8 cellular contexts compared by ENCODE assay signal in the genomic region with DNA sequence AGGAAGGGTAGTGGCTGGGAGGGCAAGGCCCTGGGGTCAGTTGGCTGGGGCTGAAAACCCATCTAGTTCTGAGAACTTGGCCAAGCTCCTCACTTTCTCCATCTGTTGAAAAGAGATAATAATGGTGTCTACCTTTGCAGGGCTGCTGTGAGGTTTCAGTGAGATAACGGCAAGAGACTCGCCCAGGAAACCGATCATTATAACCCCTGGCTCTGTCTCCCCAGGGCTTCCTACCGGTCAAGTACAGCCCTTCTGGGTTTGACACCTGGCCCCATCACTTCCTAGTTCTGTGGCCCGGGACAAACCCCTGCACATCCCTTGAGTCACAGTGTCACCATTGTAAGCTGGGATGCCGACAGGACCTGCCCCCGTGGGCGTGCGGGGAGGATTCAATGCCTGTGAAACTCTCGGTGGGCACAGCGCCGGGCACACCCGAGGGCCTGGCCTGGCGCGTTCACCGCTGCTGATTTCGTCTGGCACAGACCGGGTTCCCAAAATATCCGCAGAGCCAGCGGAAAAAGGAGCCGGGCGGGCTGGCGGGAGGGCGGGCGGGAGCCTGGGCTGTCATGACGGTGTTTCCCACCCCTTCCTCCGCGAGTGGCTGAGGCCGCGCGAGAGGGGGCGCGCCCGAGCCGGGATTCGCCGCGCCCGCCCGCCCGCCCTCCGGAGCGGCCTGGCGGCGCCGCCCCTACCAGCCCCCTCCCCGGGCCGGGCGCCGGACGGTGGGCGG. TPM values are rescaled to one million over a fixed set of nuclear protein-coding genes. Genes with fewer than 3 reads are reported as not detected.
DNase-seq lines count a peak whose midpoint lies in the region; ATAC-seq and TF ChIP-seq lines count a peak whose summit lies in the region.

No MANE protein-coding gene starts in this region.

- peaks cover 35% of the 10 kb centered on the region for H3K4me1 Mint-ChIP-seq in activated CD4-positive, alpha-beta T cell treated with anti-CD3 and anti-CD28 coated beads for 36 hours

- ATAC-seq in HG02759 (IDR thresholded peaks at IDR 0.05; ENCODE audit: unreplicated experiment) = peak; percentile 51
- ATAC-seq in activated CD4-positive, alpha-beta T cell treated with anti-CD3 and anti-CD28 coated beads for 36 hours = peak; percentile 43

- peak overlapping the region; percentile 81 for H3K27ac Mint-ChIP-seq in activated CD4-positive, alpha-beta T cell treated with anti-CD3 and anti-CD28 coated beads for 36 hours

- DNase-seq in NCI-H2227 treated with DMSO at 0.1 percent for 48 hours (lab: John Stamatoyannopoulos, UW) = peak; percentile 56
- peak; percentile 86 for DNase-seq in activated CD4-positive, alpha-beta T cell treated with anti-CD3 and anti-CD28 coated beads for 36 hours
- peak; percentile 59 for DNase-seq in choroid plexus epithelial cell (ENCODE audit: low read depth)
- DNase-seq in stimulated activated CD4-positive, alpha-beta T cell treated with anti-CD3 and anti-CD28 coated beads, Interleukin-1b, Interleukin-23, amount 100 ng/mL, for 48 hours = peak; percentile 71
- no peak for DNase-seq in KG1 (lab: John Stamatoyannopoulos, UW)

- intact Hi-C loops in activated CD4-positive, alpha-beta T cell treated with anti-CD3 and anti-CD28 coated beads for 36 hours (cut with DNase I, micrococcal nuclease) = loop anchor here (1.0 to 10.0 kb wide), 7 partner anchors 23 to 414 kb away; a partner anchor contains a TSS

- CTCF ChIA-PET in activated CD4-positive, alpha-beta T cell treated with anti-CD3 and anti-CD28 coated beads for 36 hours (lab: Charles Lee) = interaction anchor here (0.6 kb wide), 1 partner anchor 119 kb away, joined by 3 read pairs; no protein-coding TSS in a partner anchor

- H3K36me3 Mint-ChIP-seq in activated CD4-positive, alpha-beta T cell treated with anti-CD3 and anti-CD28 coated beads for 36 hours (ENCODE audit: low read depth) = peaks cover 30% of the 10 kb centered on the region

- H3K27me3 ChIP-seq in layer of hippocampus (ENCODE audit: control insufficient read depth, insufficient read depth, low read length) = no peaks in the 10 kb centered on the region

- peak overlapping the region; percentile 76 for H3K4me3 Mint-ChIP-seq in activated CD4-positive, alpha-beta T cell treated with anti-CD3 and anti-CD28 coated beads for 36 hours

- H3K27ac ChIP-seq in layer of hippocampus (ENCODE audit: low read depth, low read length) = peak overlapping the region; percentile 97

- TF ChIP-seq CTCF in GM12875 (IDR thresholded peaks at IDR 0.05; ENCODE audit: borderline replicate concordance, insufficient read depth, low read depth, low read length) (no peak), choroid plexus epithelial cell (conservative IDR thresholded peaks at IDR 0.05; ENCODE audit: low read depth, low read length) (no peak)

- H3K27me3 Mint-ChIP-seq in activated CD4-positive, alpha-beta T cell treated with anti-CD3 and anti-CD28 coated beads for 36 hours = no peaks in the 10 kb centered on the region

- H3K4me3 ChIP-seq in GM12875 (ENCODE audit: low read depth, low read length) (peak overlapping the region; percentile 77), choroid plexus epithelial cell (ENCODE audit: low read depth, low read length) (peak overlapping the region; percentile 77)

- H3K9me3 Mint-ChIP-seq in activated CD4-positive, alpha-beta T cell treated with anti-CD3 and anti-CD28 coated beads for 36 hours (ENCODE audit: low read depth) = no peaks in the 10 kb centered on the region

- POLR2A ChIA-PET in activated CD4-positive, alpha-beta T cell treated with anti-CD3 and anti-CD28 coated beads for 36 hours (lab: Charles Lee) = interaction anchor here (0.5 to 1.3 kb wide), 3 partner anchors 23 to 364 kb away, joined by 3 to 5 read pairs (median 3); no protein-coding TSS in a partner anchor

RNA-seq across cellular contexts. Expression of a gene that starts 4.5 kb away (rescaled TPM):
- 10 to 100 TPM; 47.0 to 78.4 TPM for total RNA-seq in activated CD4-positive, alpha-beta T cell treated with anti-CD3 and anti-CD28 coated beads for 36 hours

RNA-seq across cellular contexts. Expression of a gene that starts 23.7 kb away (rescaled TPM):
- 10 to 100 TPM; 49.6 to 51.1 TPM for total RNA-seq in activated CD4-positive, alpha-beta T cell treated with anti-CD3 and anti-CD28 coated beads for 36 hours

RNA-seq across cellular contexts. Expression of a gene that starts 48.1 kb away (rescaled TPM):
- total RNA-seq in activated CD4-positive, alpha-beta T cell treated with anti-CD3 and anti-CD28 coated beads for 36 hours = 10 to 100 TPM; 10.4 to 12.1 TPM
